Comparison of ENCODE assay signal across 25 cellular contexts in genomic region chr2:41597672-41598071, GRCh38.
A peak's percentile ranks its signal among the peaks of the same experiment; 100 is the strongest.
DNase-seq lines count a peak whose midpoint lies in the region; ATAC-seq and TF ChIP-seq lines count a peak whose summit lies in the region.
"Had no signal": no experiment of that assay in that cellular context is flagged by ENCODE, and none has a peak within 500 bp of the region (broad histone marks: within the 10 kb centered on the region; RNA-seq: fewer than 3 reads in every experiment).

No MANE protein-coding gene starts in this region.

- H3K36me3 ChIP-seq in SK-N-SH (replicated peaks in 1 of 2; ENCODE audit: control insufficient read depth in 1 of 2, insufficient read depth in 2 of 2, low read length in 1 of 2) (no peaks in the 10 kb centered on the region), heart right ventricle (no peaks in the 10 kb centered on the region), Peyer's patch (no peaks in the 10 kb centered on the region), smooth muscle cell (ENCODE audit: low read depth) (no peaks in the 10 kb centered on the region)
- H3K36me3 ChIP-seq: neutrophil, spleen had no signal

- H2AFZ ChIP-seq in SK-N-SH (ENCODE audit: low read depth) = no peak overlapping the region
- no peak overlapping the region for H2AFZ ChIP-seq in smooth muscle cell (ENCODE audit: low read depth)
- H2AFZ ChIP-seq: GM23248 had no signal

- H3K9me3 ChIP-seq in SK-N-SH = no peaks in the 10 kb centered on the region
- H3K9me3 ChIP-seq in heart right ventricle = no peaks in the 10 kb centered on the region
- no peaks in the 10 kb centered on the region for H3K9me3 ChIP-seq in Peyer's patch
- no peaks in the 10 kb centered on the region for H3K9me3 ChIP-seq in smooth muscle cell (replicated peaks; ENCODE audit: low read depth)
- H3K9me3 ChIP-seq: body of pancreas, neutrophil, psoas muscle, spleen had no signal

- H3F3A ChIP-seq in SK-N-SH (replicated peaks; ENCODE audit: insufficient read depth) (no peaks in the 10 kb centered on the region), smooth muscle cell (ENCODE audit: low read depth) (no peaks in the 10 kb centered on the region)

- no peaks in the 10 kb centered on the region for H3K9me2 ChIP-seq in SK-N-SH

- H3K27me3 ChIP-seq in SK-N-SH (ENCODE audit: insufficient read depth) (no peaks in the 10 kb centered on the region), heart right ventricle (no peaks in the 10 kb centered on the region), Peyer's patch (no peaks in the 10 kb centered on the region), smooth muscle cell (ENCODE audit: low read depth) (no peaks in the 10 kb centered on the region)
- H3K27me3 ChIP-seq: body of pancreas, neutrophil, spleen had no signal

- TF ChIP-seq POLR2A in Peyer's patch (IDR thresholded peaks at IDR 0.05) = no peak

- POLR2A ChIA-PET in SK-N-SH (lab: Yijun Ruan, JAX) = no interaction called here

- CTCF ChIA-PET in SK-N-SH (lab: Yijun Ruan, JAX) = interaction anchor here (1.2 to 1.3 kb wide), 2 partner anchors 11 to 23 kb away, joined by 3 to 4 read pairs; no protein-coding TSS in a partner anchor

- no peak for DNase-seq in SK-N-SH
- no peak for DNase-seq in heart right ventricle
- DNase-seq in sciatic nerve (ENCODE audit: low spot score) = no peak
- no peak for DNase-seq in Peyer's patch
- no peak for DNase-seq in smooth muscle cell (lab: John Stamatoyannopoulos, UW; ENCODE audit: unreplicated experiment)
- no peak for DNase-seq in CD1c-positive myeloid dendritic cell (ENCODE audit: extremely low spot score)
- no peak for DNase-seq in mesenteric fat pad (ENCODE audit: low spot score)
- DNase-seq: activated CD4-positive, alpha-beta T cell treated with anti-CD3 and anti-CD28 coated beads for 36 hours; activated effector memory CD4-positive, alpha-beta T cell treated with anti-CD3 and anti-CD28 coated beads, Interleukin-2, amount 50 U/mL, for 16 hours; activated naive CD8-positive, alpha-beta T cell treated with anti-CD3 and anti-CD28 coated beads, Interleukin-2, amount 10 ng/mL, durations not matched to agents 7 days and 5 days; activated T-cell treated with anti-CD3 and anti-CD28 coated beads, Interleukin-2, amount 50 U/mL, for 1 hour; AML-193; body of pancreas; CD8-positive, alpha-beta T cell; EL; mesendoderm; NCI-H1105; NCI-H2029; NCI-H526 treated with DMSO at 0.1 percent for 48 hours; psoas muscle; spleen had no signal

- H4K20me1 ChIP-seq in SK-N-SH (ENCODE audit: insufficient read depth) = no peaks in the 10 kb centered on the region
- no peaks in the 10 kb centered on the region for H4K20me1 ChIP-seq in smooth muscle cell (ENCODE audit: low read depth)

- 22% methylated on average over 2 of the region's 2 CpGs for WGBS in SK-N-SH (ENCODE audit: low lambda C conversion rate)
- WGBS in heart right ventricle, 2 donors = 31% methylated on average over 2 of the region's 2 CpGs
- WGBS in smooth muscle cell (ENCODE audit: low lambda C conversion rate) = 71% methylated on average over 2 of the region's 2 CpGs

- TF ChIP-seq EP300 in SK-N-SH (IDR thresholded peaks at IDR 0.05; ENCODE audit: borderline replicate concordance in 1 of 2, low read depth in 1 of 2, low read length in 1 of 2) = no peak

- no peak for TF ChIP-seq CTCF in SK-N-SH (IDR thresholded peaks at IDR 0.05)
- TF ChIP-seq CTCF in heart right ventricle (IDR thresholded peaks at IDR 0.05) = no peak
- TF ChIP-seq CTCF in Peyer's patch (IDR thresholded peaks at IDR 0.05) = no peak
- no peak for TF ChIP-seq CTCF in smooth muscle cell (IDR thresholded peaks at IDR 0.05; ENCODE audit: borderline replicate concordance, insufficient read depth, poor library complexity, severe bottlenecking)

- H3K4me1 ChIP-seq in SK-N-SH (ENCODE audit: control insufficient read depth in 1 of 2, insufficient read depth in 2 of 2, low read depth in 1 of 2, low read length in 1 of 2) = peaks cover 0 to 23% of the 10 kb centered on the region in 2 experiments; a peak in 1 of 4 replicates
- peaks cover 0 to 37% (median 26%) of the 10 kb centered on the region in 9 donors for H3K4me1 ChIP-seq in heart right ventricle
- H3K4me1 ChIP-seq in Peyer's patch = no peaks in the 10 kb centered on the region
- no peaks in the 10 kb centered on the region for H3K4me1 ChIP-seq in smooth muscle cell (ENCODE audit: low read depth)
- H3K4me1 ChIP-seq: spleen had no signal

- H3K9ac ChIP-seq in SK-N-SH (no peak overlapping the region), smooth muscle cell (ENCODE audit: low read depth) (no peak overlapping the region)
- H3K9ac ChIP-seq: GM23248 had no signal

- intact Hi-C loops in heart right ventricle (cut with DNase I) = loop anchor here in 1 of 10 donors (10.0 kb wide), 1 partner anchor 173 kb away; no protein-coding TSS in a partner anchor
- intact Hi-C loops in sciatic nerve (cut with DNase I) = no loop called here

- H3K27ac ChIP-seq in SK-N-SH (ENCODE audit: low read depth in 2 of 2, low read length in 1 of 2) (peak overlapping the region in 1 of 2 experiments; percentile 47; a peak in 1 of 4 replicates), heart right ventricle (peak overlapping the region in 9 of 10 donors; percentile 18 to 85 (median 75)), Peyer's patch (no peak overlapping the region), smooth muscle cell (ENCODE audit: low read depth) (no peak overlapping the region)
- H3K27ac ChIP-seq: epithelial cell of prostate, GM23248, neutrophil, psoas muscle had no signal

- H3K79me2 ChIP-seq in SK-N-SH (ENCODE audit: insufficient read depth) (no peaks in the 10 kb centered on the region), smooth muscle cell (ENCODE audit: low read depth) (no peaks in the 10 kb centered on the region)

- ATAC-seq in SK-N-SH treated with all-trans-retinoic acid at 6 μM for 48 hours = no peak
- ATAC-seq in heart right ventricle = peak in 6 of 8 donors; percentile 51 to 79 (median 67)
- peak; percentile 8 for ATAC-seq in sciatic nerve
- ATAC-seq: activated CD4-positive, alpha-beta T cell treated with anti-CD3 and anti-CD28 coated beads for 36 hours; CD8-positive, alpha-beta T cell had no signal

- no peak overlapping the region for H3K4me3 ChIP-seq in SK-N-SH (ENCODE audit: low read depth in 2 of 2, low read length in 1 of 2)
- no peak overlapping the region for H3K4me3 ChIP-seq in heart right ventricle
- H3K4me3 ChIP-seq in Peyer's patch = no peak overlapping the region
- H3K4me3 ChIP-seq in smooth muscle cell = no peak overlapping the region
- H3K4me3 ChIP-seq: body of pancreas, GM23248, psoas muscle, spleen had no signal

- no peak for TF ChIP-seq RAD21 in SK-N-SH (IDR thresholded peaks at IDR 0.05; ENCODE audit: low read length)

- H3K4me2 ChIP-seq in SK-N-SH (0 out of 2 replicates have a peak overlapping the region, but pooled peaks have one; percentile 19), smooth muscle cell (no peak overlapping the region)

TF ChIP-seq in SK-N-SH, 30 proteins besides CTCF, POLR2A, EP300 and RAD21:
- TF ChIP-seq USF2 (IDR thresholded peaks at IDR 0.05; ENCODE audit: borderline replicate concordance, low read depth, low read length) = no peak
- TF ChIP-seq GABPA (IDR thresholded peaks at IDR 0.05; ENCODE audit: low read depth) = no peak
- no peak for TF ChIP-seq MAX (IDR thresholded peaks at IDR 0.05; ENCODE audit: low read depth)

TF ChIP-seq in SK-N-SH treated with all-trans-retinoic acid at 6 μM for 48 hours, 23 proteins besides CTCF, POLR2A, EP300 and RAD21:
- TF ChIP-seq TCF4 (CRISPR knock-in tag; IDR thresholded peaks at IDR 0.05; ENCODE audit: borderline replicate concordance) = no peak

Comparison
In these comparisons a context has a peak if more than half of its experiments do, and no peak if none do; other contexts are left out.
1. H3K27ac ChIP-seq: peak in heart right ventricle (9 of 10); none in Peyer's patch (0 of 4) and smooth muscle cell (single experiment).